16 cellular contexts compared by ENCODE assay signal in genomic region chr3:5115506-5116162, GRCh38. TPM values are rescaled to one million over a fixed set of nuclear protein-coding genes. Genes with fewer than 3 reads are reported as not detected.
DNase-seq lines count a peak whose midpoint lies in the region; ATAC-seq, FAIRE-seq and TF ChIP-seq lines count a peak whose summit lies in the region.
"Had no signal": no experiment of that assay in that cellular context is flagged by ENCODE, and none has a peak within 500 bp of the region (broad histone marks: within the 10 kb centered on the region; RNA-seq: fewer than 3 reads in every experiment).

No MANE protein-coding gene starts in this region.

- H3K36me3 ChIP-seq in sigmoid colon (no peaks in the 10 kb centered on the region), pancreas (no peaks in the 10 kb centered on the region)

- H3K4me1 Mint-ChIP-seq in chondrocyte (ENCODE audit: low read depth): peaks cover 3% of the 10 kb centered on the region

- DNase-seq in HEK293T (ENCODE audit: extremely low spot score) (no peak), LHCN-M2 (ENCODE audit: low read depth) (peak; percentile 33), sigmoid colon (peak; percentile 12), chondrocyte (ENCODE audit: low spot score) (no peak), SIG-M5 treated with dmso at 0.1 percent for 504 hours (lab: John Stamatoyannopoulos, UW; ENCODE audit: unreplicated experiment) (no peak), pancreas (no peak)
- no peak for DNase-seq in activated CD4-positive, alpha-beta T cell treated with anti-CD3 and anti-CD28 coated beads, Interleukin-2, amount 50 U/mL, for 1 hour
- DNase-seq: activated naive CD4-positive, alpha-beta T cell treated with anti-CD3 and anti-CD28 coated beads for 36 hours; CD8-positive, alpha-beta T cell; GDM1; left cardiac atrium; naive thymus-derived CD8-positive, alpha-beta T cell; NCI-H2081 had no signal

- 65 to 74% methylated on average over 6 of the region's 6 CpGs for WGBS in sigmoid colon, 2 donors
- 72 to 83% methylated on average over 6 of the region's 6 CpGs for WGBS in pancreas, 2 donors

- peak overlapping the region in 1 of 4 donors; percentile 3 for H3K27ac ChIP-seq in sigmoid colon
- no peak overlapping the region for H3K27ac ChIP-seq in pancreas

- no peak for FAIRE-seq in pancreas (lab: Jason Lieb, UNC)

- intact Hi-C loops in sigmoid colon (cut with DNase I) (no loop called here), pancreas (cut with DNase I) (no loop called here)

- TF ChIP-seq EP300 in sigmoid colon (IDR thresholded peaks at IDR 0.05): no peak

- POLR2A ChIA-PET in HEK293T (lab: Yijun Ruan, JAX): no interaction called here

- TF ChIP-seq POLR2A in sigmoid colon (IDR thresholded peaks at IDR 0.05): no peak

- no peak overlapping the region for H3K27ac Mint-ChIP-seq in chondrocyte (ENCODE audit: unreplicated experiment)
- H3K27ac Mint-ChIP-seq: activated naive CD4-positive, alpha-beta T cell treated with anti-CD3 and anti-CD28 coated beads for 36 hours; CD8-positive, alpha-beta T cell had no signal

- H3K4me1 ChIP-seq in sigmoid colon: no peaks in the 10 kb centered on the region
- H3K4me1 ChIP-seq in pancreas: no peaks in the 10 kb centered on the region

- CTCF ChIA-PET in HEK293T (lab: Yijun Ruan, JAX): no interaction called here

- H3K27me3 Mint-ChIP-seq in chondrocyte (ENCODE audit: low read depth): no peaks in the 10 kb centered on the region
- H3K27me3 Mint-ChIP-seq: naive thymus-derived CD8-positive, alpha-beta T cell had no signal

- H3K27me3 ChIP-seq in sigmoid colon (no peaks in the 10 kb centered on the region), pancreas (no peaks in the 10 kb centered on the region)

- no peak overlapping the region for H3K4me3 Mint-ChIP-seq in chondrocyte (ENCODE audit: unreplicated experiment)
- H3K4me3 Mint-ChIP-seq: activated naive CD4-positive, alpha-beta T cell treated with anti-CD3 and anti-CD28 coated beads for 36 hours; CD8-positive, alpha-beta T cell; naive thymus-derived CD8-positive, alpha-beta T cell had no signal

- no peaks in the 10 kb centered on the region for H3K36me3 Mint-ChIP-seq in chondrocyte (ENCODE audit: low read depth)
- H3K36me3 Mint-ChIP-seq: CD8-positive, alpha-beta T cell; naive thymus-derived CD8-positive, alpha-beta T cell had no signal

- H3K9me3 ChIP-seq in sigmoid colon (no peaks in the 10 kb centered on the region), pancreas (no peaks in the 10 kb centered on the region)

- H3K4me3 ChIP-seq in sigmoid colon (no peak overlapping the region), pancreas (no peak overlapping the region)

- H3K9me3 Mint-ChIP-seq in chondrocyte (ENCODE audit: low read depth): no peaks in the 10 kb centered on the region
- H3K9me3 Mint-ChIP-seq: activated naive CD4-positive, alpha-beta T cell treated with anti-CD3 and anti-CD28 coated beads for 36 hours; CD8-positive, alpha-beta T cell; naive thymus-derived CD8-positive, alpha-beta T cell had no signal

- TF ChIP-seq CTCF in sigmoid colon (IDR thresholded peaks at IDR 0.05): no peak
- no peak for TF ChIP-seq CTCF in chondrocyte (IDR thresholded peaks at IDR 0.05)
- no peak for TF ChIP-seq CTCF in pancreas (IDR thresholded peaks at IDR 0.05)

- peak; percentile 87 for ATAC-seq in GM18867 (IDR thresholded peaks at IDR 0.05; ENCODE audit: unreplicated experiment)
- ATAC-seq in pancreas: no peak
- ATAC-seq: CD8-positive, alpha-beta T cell; HCT116; left cardiac atrium; naive thymus-derived CD8-positive, alpha-beta T cell; Right ventricle myocardium inferior had no signal

TF ChIP-seq in HEK293T, 16 proteins besides CTCF, POLR2A, EP300 and RAD21:
- TF ChIP-seq PKNOX1 (IDR thresholded peaks at IDR 0.05): peak; percentile 77
- TF ChIP-seq ELF4 (IDR thresholded peaks at IDR 0.05): no peak

RNA-seq across cellular contexts. Expression of gene ARL8B, which starts 6.5 kb away (rescaled TPM):
- total RNA-seq in LHCN-M2 (2014; rRNA removed): 45.3 and 56.7 TPM in 2 replicates
- 34.8 TPM for polyA plus RNA-seq in LHCN-M2 (2012)
- total RNA-seq in sigmoid colon: 10 to 100 TPM; 47.2 to 55.9 (median 50.3) TPM
- 10 to 100 TPM; 28.2 to 36.5 (median 35.8) TPM for polyA plus RNA-seq in sigmoid colon
- total RNA-seq in chondrocyte: 50.7 to 65.8 TPM (median 61.6 TPM) in 3 replicates
- 10 to 100 TPM; 16.9 to 31.9 (median 24.8) TPM for total RNA-seq in pancreas
- 10 to 100 TPM; 14.6 to 25.4 TPM for polyA plus RNA-seq in pancreas

Comparison
In these comparisons a context has a peak if more than half of its experiments do, and no peak if none do; other contexts are left out.
1. DNase-seq: peak in LHCN-M2 (single experiment) and sigmoid colon (single experiment); none in HEK293T (single experiment), chondrocyte (single experiment), SIG-M5 treated with dmso at 0.1 percent for 504 hours (single experiment), activated CD4-positive, alpha-beta T cell treated with anti-CD3 and anti-CD28 coated beads, Interleukin-2, amount 50 U/mL, for 1 hour (single experiment) and pancreas (0 of 6).